In the genomic region with DNA sequence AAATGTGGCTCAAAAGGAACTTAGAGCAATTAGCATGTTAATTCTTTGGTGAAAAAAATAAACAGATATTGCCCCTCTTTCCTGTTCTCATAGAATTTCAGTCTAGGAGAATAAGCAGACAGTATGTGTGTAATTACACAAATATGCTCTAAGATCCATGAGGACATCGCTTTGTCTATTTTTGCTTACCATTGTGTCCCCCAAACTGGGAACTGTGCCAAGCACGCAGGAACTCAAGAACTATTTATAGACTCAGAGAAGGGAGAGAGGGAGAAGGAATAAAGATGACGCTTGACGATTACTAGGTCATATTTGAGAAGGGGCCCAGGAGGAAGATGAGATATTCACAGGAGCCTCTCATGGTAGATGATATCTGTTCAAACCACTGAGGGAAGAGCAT, we compare ENCODE assay signal across 27 cellular contexts.
DNase-seq lines count a peak whose midpoint lies in the region; ATAC-seq lines count a peak whose summit lies in the region.
"Had no signal": no experiment of that assay in that cellular context is flagged by ENCODE, and none has a peak within 500 bp of the region (broad histone marks: within the 10 kb centered on the region; RNA-seq: fewer than 3 reads in every experiment).

No MANE protein-coding gene starts in this region.

- DNase-seq in DMS53 (lab: John Stamatoyannopoulos, UW): peak; percentile 39
- DNase-seq in DMS53 treated with DMSO at 0.1 percent for 48 hours (lab: John Stamatoyannopoulos, UW; ENCODE audit: unreplicated experiment): no peak
- peak; percentile 23 for DNase-seq in M059J (ENCODE audit: low read depth)
- DNase-seq in RPMI7951 (ENCODE audit: low read depth): peak; percentile 0
- peak; percentile 35 for DNase-seq in foreskin melanocyte
- no peak for DNase-seq in left colon
- DNase-seq in UCSD-AML1 (lab: John Stamatoyannopoulos, UW; ENCODE audit: unreplicated experiment): no peak
- DNase-seq: 8988T; activated CD4-positive, alpha-beta T cell treated with anti-CD3 and anti-CD28 coated beads for 48 hours; activated naive CD4-positive, alpha-beta T cell treated with anti-CD3 and anti-CD28 coated beads for 36 hours; activated T-cell treated with anti-CD3 and anti-CD28 coated beads, Interleukin-2, amount 50 U/mL, for 48 hours; amniotic stem cell; CD8-positive, alpha-beta T cell; central memory CD4-positive, alpha-beta T cell; dermis blood vessel endothelial cell; DMS79 treated with DMSO at 0.1 percent for 48 hours; kidney; NCI-H1694 treated with DMSO at 0.1 percent for 48 hours; NCI-H226; NK-92 treated with Interleukin-12 subunit alpha and Interleukin-12 subunit beta, amount 100 ng/mL, for 24 hours; Peyer's patch; sigmoid colon; stimulated activated CD8-positive, alpha-beta memory T cell treated with anti-CD3 and anti-CD28 coated beads, Interleukin-4, amount 100 ng/mL, for 48 hours; stomach; trophoblast cell had no signal

- ATAC-seq in left colon (no peak), HG02763 (IDR thresholded peaks at IDR 0.05; ENCODE audit: unreplicated experiment) (no peak)
- ATAC-seq: CD8-positive, alpha-beta T cell; GM23338 had no signal

- intact Hi-C loops in left colon (cut with DNase I, micrococcal nuclease): no loop called here

Comparison
In these comparisons a context has a peak if more than half of its experiments do, and no peak if none do; other contexts are left out.
1. DNase-seq: peak in DMS53 (single experiment), M059J (single experiment), RPMI7951 (single experiment) and foreskin melanocyte (single experiment); none in DMS53 treated with DMSO at 0.1 percent for 48 hours (single experiment), left colon (0 of 2) and UCSD-AML1 (single experiment).